23 cellular contexts compared by ENCODE assay signal in the genomic region with DNA sequence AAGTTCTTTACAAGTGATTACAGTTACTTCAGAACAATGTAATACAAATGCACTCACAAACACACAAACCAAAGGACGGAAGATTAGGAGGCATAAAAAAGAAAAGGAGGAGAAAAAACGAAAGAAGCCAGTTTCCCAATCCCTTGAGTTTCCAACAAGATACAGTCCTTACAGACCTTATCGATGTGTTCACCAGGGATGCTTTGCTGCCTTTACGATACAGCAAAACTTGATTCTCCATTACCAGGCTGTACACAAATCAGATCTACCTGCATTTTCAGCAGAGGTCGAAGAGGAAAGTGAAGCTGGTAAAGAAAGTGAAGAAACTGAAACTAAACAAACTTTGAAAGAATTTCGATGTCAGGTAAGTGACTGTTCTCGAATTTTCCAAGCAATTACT.
A peak's percentile ranks its signal among the peaks of the same experiment; 100 is the strongest.
DNase-seq lines count a peak whose midpoint lies in the region; ATAC-seq and TF ChIP-seq lines count a peak whose summit lies in the region.
"Had no signal": no experiment of that assay in that cellular context is flagged by ENCODE, and none has a peak within 500 bp of the region (broad histone marks: within the 10 kb centered on the region; RNA-seq: fewer than 3 reads in every experiment).

No MANE protein-coding gene starts in this region.

- H3K27ac Mint-ChIP-seq in activated CD8-positive, alpha-beta T cell treated with anti-CD3 and anti-CD28 coated beads for 36 hours, result peak overlapping the region; percentile 8
- no peak overlapping the region for H3K27ac Mint-ChIP-seq in activated CD8-positive, alpha-beta T cell treated with anti-CD3 and anti-CD28 coated beads, Interleukin-2, amount 10 ng/mL, durations not matched to agents 7 days and 5 days
- H3K27ac Mint-ChIP-seq in stimulated activated naive CD8-positive, alpha-beta T cell treated with anti-CD3 and anti-CD28 coated beads, Interleukin-15, Interleukin-2, amounts not matched to agents 100 ng/mL and 50 ng/mL, for 24 hours, result peak overlapping the region; percentile 24
- no peak overlapping the region for H3K27ac Mint-ChIP-seq in stimulated activated naive CD8-positive, alpha-beta T cell treated with anti-CD3 and anti-CD28 coated beads, Interleukin-15, amount 100 ng/mL, for 72 hours
- peak overlapping the region; percentile 76 for H3K27ac Mint-ChIP-seq in activated T-helper 17 cell treated with anti-CD3 and anti-CD28 coated beads, Interleukin-2, amount 50 U/mL, for 72 hours

- H3K4me1 Mint-ChIP-seq in activated CD8-positive, alpha-beta T cell treated with anti-CD3 and anti-CD28 coated beads for 36 hours (ENCODE audit: low read depth), result peaks cover 13% of the 10 kb centered on the region
- H3K4me1 Mint-ChIP-seq in activated CD8-positive, alpha-beta T cell treated with anti-CD3 and anti-CD28 coated beads, Interleukin-2, amount 10 ng/mL, durations not matched to agents 7 days and 5 days (ENCODE audit: low read depth), result no peaks in the 10 kb centered on the region
- H3K4me1 Mint-ChIP-seq in stimulated activated naive CD8-positive, alpha-beta T cell treated with anti-CD3 and anti-CD28 coated beads, Interleukin-15, Interleukin-2, amounts not matched to agents 100 ng/mL and 50 ng/mL, for 24 hours (ENCODE audit: low read depth), result peaks cover 13% of the 10 kb centered on the region
- H3K4me1 Mint-ChIP-seq in stimulated activated naive CD8-positive, alpha-beta T cell treated with anti-CD3 and anti-CD28 coated beads, Interleukin-15, amount 100 ng/mL, for 72 hours, result peaks cover 11% of the 10 kb centered on the region
- peaks cover 26% of the 10 kb centered on the region for H3K4me1 Mint-ChIP-seq in activated T-helper 17 cell treated with anti-CD3 and anti-CD28 coated beads, Interleukin-2, amount 50 U/mL, for 72 hours

- intact Hi-C loops in activated CD8-positive, alpha-beta T cell treated with anti-CD3 and anti-CD28 coated beads for 36 hours (cut with micrococcal nuclease), result no loop called here

- CTCF ChIA-PET in activated CD8-positive, alpha-beta T cell treated with anti-CD3 and anti-CD28 coated beads for 36 hours (lab: Charles Lee), result no interaction called here
- CTCF ChIA-PET in activated CD8-positive, alpha-beta T cell treated with anti-CD3 and anti-CD28 coated beads, Interleukin-2, amount 10 ng/mL, durations not matched to agents 7 days and 5 days (lab: Charles Lee), result no interaction called here

- POLR2A ChIA-PET in activated CD8-positive, alpha-beta T cell treated with anti-CD3 and anti-CD28 coated beads for 36 hours (lab: Charles Lee), result no interaction called here
- POLR2A ChIA-PET in activated CD8-positive, alpha-beta T cell treated with anti-CD3 and anti-CD28 coated beads, Interleukin-2, amount 10 ng/mL, durations not matched to agents 7 days and 5 days (lab: Charles Lee), result no interaction called here

- no peak overlapping the region for H3K4me3 Mint-ChIP-seq in activated CD8-positive, alpha-beta T cell treated with anti-CD3 and anti-CD28 coated beads for 36 hours
- H3K4me3 Mint-ChIP-seq in activated CD8-positive, alpha-beta T cell treated with anti-CD3 and anti-CD28 coated beads, Interleukin-2, amount 10 ng/mL, durations not matched to agents 7 days and 5 days, result no peak overlapping the region
- H3K4me3 Mint-ChIP-seq in stimulated activated naive CD8-positive, alpha-beta T cell treated with anti-CD3 and anti-CD28 coated beads, Interleukin-15, Interleukin-2, amounts not matched to agents 100 ng/mL and 50 ng/mL, for 24 hours, result no peak overlapping the region
- H3K4me3 Mint-ChIP-seq in stimulated activated naive CD8-positive, alpha-beta T cell treated with anti-CD3 and anti-CD28 coated beads, Interleukin-15, amount 100 ng/mL, for 72 hours, result no peak overlapping the region
- H3K4me3 Mint-ChIP-seq in activated T-helper 17 cell treated with anti-CD3 and anti-CD28 coated beads, Interleukin-2, amount 50 U/mL, for 72 hours, result peak overlapping the region; percentile 8
- H3K4me3 Mint-ChIP-seq: CD4-positive, alpha-beta memory T cell had no signal

- no peak for TF ChIP-seq CTCF in activated CD8-positive, alpha-beta T cell treated with anti-CD3 and anti-CD28 coated beads for 36 hours (IDR thresholded peaks at IDR 0.05)

- H3K36me3 Mint-ChIP-seq in activated CD8-positive, alpha-beta T cell treated with anti-CD3 and anti-CD28 coated beads for 36 hours (ENCODE audit: low read depth), result peaks cover 62% of the 10 kb centered on the region
- H3K36me3 Mint-ChIP-seq in activated CD8-positive, alpha-beta T cell treated with anti-CD3 and anti-CD28 coated beads, Interleukin-2, amount 10 ng/mL, durations not matched to agents 7 days and 5 days (ENCODE audit: low read depth), result peaks cover 64% of the 10 kb centered on the region
- peaks cover 75% of the 10 kb centered on the region for H3K36me3 Mint-ChIP-seq in stimulated activated naive CD8-positive, alpha-beta T cell treated with anti-CD3 and anti-CD28 coated beads, Interleukin-15, Interleukin-2, amounts not matched to agents 100 ng/mL and 50 ng/mL, for 24 hours (ENCODE audit: low read depth)
- H3K36me3 Mint-ChIP-seq in activated T-helper 17 cell treated with anti-CD3 and anti-CD28 coated beads, Interleukin-2, amount 50 U/mL, for 72 hours (ENCODE audit: low read depth), result peaks cover 83% of the 10 kb centered on the region

- no peak for DNase-seq in activated CD8-positive, alpha-beta T cell treated with anti-CD3 and anti-CD28 coated beads for 36 hours
- no peak for DNase-seq in activated CD8-positive, alpha-beta T cell treated with anti-CD3 and anti-CD28 coated beads, Interleukin-2, amount 10 ng/mL, durations not matched to agents 7 days and 5 days
- DNase-seq in stimulated activated naive CD8-positive, alpha-beta T cell treated with anti-CD3 and anti-CD28 coated beads, Interleukin-15, amount 100 ng/mL, for 72 hours, result no peak
- no peak for DNase-seq in 8988T
- DNase-seq: CD4-positive, alpha-beta memory T cell; COR-L47; DMS 273 treated with DMSO at 0.1 percent for 48 hours; DMS79; EL; GDM1; H7; KG1; MM.1S; NCI-H2029; NCI-H2227 treated with DMSO at 0.1 percent for 48 hours; NCI-H526 treated with DMSO at 0.1 percent for 48 hours; PC-9; Right ventricle myocardium superior; RPMI8226 had no signal

- no peaks in the 10 kb centered on the region for H3K27me3 Mint-ChIP-seq in activated CD8-positive, alpha-beta T cell treated with anti-CD3 and anti-CD28 coated beads for 36 hours
- no peaks in the 10 kb centered on the region for H3K27me3 Mint-ChIP-seq in activated CD8-positive, alpha-beta T cell treated with anti-CD3 and anti-CD28 coated beads, Interleukin-2, amount 10 ng/mL, durations not matched to agents 7 days and 5 days (ENCODE audit: low read depth)
- no peaks in the 10 kb centered on the region for H3K27me3 Mint-ChIP-seq in stimulated activated naive CD8-positive, alpha-beta T cell treated with anti-CD3 and anti-CD28 coated beads, Interleukin-15, Interleukin-2, amounts not matched to agents 100 ng/mL and 50 ng/mL, for 24 hours
- H3K27me3 Mint-ChIP-seq in stimulated activated naive CD8-positive, alpha-beta T cell treated with anti-CD3 and anti-CD28 coated beads, Interleukin-15, amount 100 ng/mL, for 72 hours, result no peaks in the 10 kb centered on the region
- no peaks in the 10 kb centered on the region for H3K27me3 Mint-ChIP-seq in activated T-helper 17 cell treated with anti-CD3 and anti-CD28 coated beads, Interleukin-2, amount 50 U/mL, for 72 hours
- H3K27me3 Mint-ChIP-seq: CD4-positive, alpha-beta memory T cell had no signal

- ATAC-seq in activated CD8-positive, alpha-beta T cell treated with anti-CD3 and anti-CD28 coated beads for 36 hours, result no peak
- ATAC-seq in activated CD8-positive, alpha-beta T cell treated with anti-CD3 and anti-CD28 coated beads, Interleukin-2, amount 10 ng/mL, durations not matched to agents 7 days and 5 days, result no peak
- no peak for ATAC-seq in stimulated activated naive CD8-positive, alpha-beta T cell treated with anti-CD3 and anti-CD28 coated beads, Interleukin-15, amount 100 ng/mL, for 72 hours
- no peak for ATAC-seq in activated T-helper 17 cell treated with anti-CD3 and anti-CD28 coated beads, Interleukin-2, amount 50 U/mL, for 72 hours (replicated peaks)
- ATAC-seq in GM21529 (IDR thresholded peaks at IDR 0.05; ENCODE audit: unreplicated experiment), result no peak
- no peak for ATAC-seq in GM21360 (IDR thresholded peaks at IDR 0.05; ENCODE audit: unreplicated experiment)

- H3K9me3 Mint-ChIP-seq in activated CD8-positive, alpha-beta T cell treated with anti-CD3 and anti-CD28 coated beads for 36 hours, result peaks cover 12% of the 10 kb centered on the region
- H3K9me3 Mint-ChIP-seq in activated CD8-positive, alpha-beta T cell treated with anti-CD3 and anti-CD28 coated beads, Interleukin-2, amount 10 ng/mL, durations not matched to agents 7 days and 5 days (ENCODE audit: insufficient read depth), result peaks cover 8% of the 10 kb centered on the region
- H3K9me3 Mint-ChIP-seq in stimulated activated naive CD8-positive, alpha-beta T cell treated with anti-CD3 and anti-CD28 coated beads, Interleukin-15, Interleukin-2, amounts not matched to agents 100 ng/mL and 50 ng/mL, for 24 hours, result peaks cover 12% of the 10 kb centered on the region
- peaks cover 6 to 14% of the 10 kb centered on the region in 2 donors for H3K9me3 Mint-ChIP-seq in stimulated activated naive CD8-positive, alpha-beta T cell treated with anti-CD3 and anti-CD28 coated beads, Interleukin-15, amount 100 ng/mL, for 72 hours
- H3K9me3 Mint-ChIP-seq in activated T-helper 17 cell treated with anti-CD3 and anti-CD28 coated beads, Interleukin-2, amount 50 U/mL, for 72 hours, result peaks cover 17% of the 10 kb centered on the region

Comparison
In these comparisons a context has a peak if more than half of its experiments do, and no peak if none do; other contexts are left out.
1. H3K27ac Mint-ChIP-seq: peak in activated CD8-positive, alpha-beta T cell treated with anti-CD3 and anti-CD28 coated beads for 36 hours (single experiment), stimulated activated naive CD8-positive, alpha-beta T cell treated with anti-CD3 and anti-CD28 coated beads, Interleukin-15, Interleukin-2, amounts not matched to agents 100 ng/mL and 50 ng/mL, for 24 hours (single experiment) and activated T-helper 17 cell treated with anti-CD3 and anti-CD28 coated beads, Interleukin-2, amount 50 U/mL, for 72 hours (single experiment); none in activated CD8-positive, alpha-beta T cell treated with anti-CD3 and anti-CD28 coated beads, Interleukin-2, amount 10 ng/mL, durations not matched to agents 7 days and 5 days (single experiment) and stimulated activated naive CD8-positive, alpha-beta T cell treated with anti-CD3 and anti-CD28 coated beads, Interleukin-15, amount 100 ng/mL, for 72 hours (0 of 2).